ENCODE assay signal across 19 cellular contexts in genomic region chr13:41501281-41501680, GRCh38. TPM values are rescaled to one million over a fixed set of nuclear protein-coding genes. Genes with fewer than 3 reads are reported as not detected.
DNase-seq lines count a peak whose midpoint lies in the region; ATAC-seq and TF ChIP-seq lines count a peak whose summit lies in the region.
"Had no signal": no experiment of that assay in that cellular context is flagged by ENCODE, and none has a peak within 500 bp of the region (broad histone marks: within the 10 kb centered on the region; RNA-seq: fewer than 3 reads in every experiment).

No MANE protein-coding gene starts in this region.

- H3K79me2 ChIP-seq in DOHH2 (ENCODE audit: control insufficient read depth, low read length) = no peaks in the 10 kb centered on the region
- H3K79me2 ChIP-seq: hepatocyte had no signal

- H3K36me3 ChIP-seq in BLaER1 treated with 17β-estradiol and CSF1 and Interleukin-3, amounts not matched to agents 10 nM and 100 nM = no peaks in the 10 kb centered on the region
- peaks cover 18% of the 10 kb centered on the region for H3K36me3 ChIP-seq in DOHH2 (ENCODE audit: control insufficient read depth, low read length)
- H3K36me3 ChIP-seq in esophagus muscularis mucosa = no peaks in the 10 kb centered on the region

- peak; percentile 56 for DNase-seq in NOMO-1 treated with DMSO at 0.1 percent for 48 hours (lab: John Stamatoyannopoulos, UW; ENCODE audit: unreplicated experiment)
- peak; percentile 45 for DNase-seq in esophagus muscularis mucosa (ENCODE audit: extremely low spot score)
- no peak for DNase-seq in NCI-H510A treated with DMSO at 0.1 percent for 48 hours (lab: John Stamatoyannopoulos, UW)
- no peak for DNase-seq in NCI-H226
- DNase-seq: activated CD4-positive, CD25-positive, alpha-beta regulatory T cell treated with anti-CD3 and anti-CD28 coated beads, Interleukin-2, amount 50 U/mL, for 72 hours; activated CD8-positive, alpha-beta memory T cell treated with anti-CD3 and anti-CD28 coated beads, Interleukin-2, amount 50 U/mL, for 48 hours; activated gamma-delta T cell treated with Interleukin-2 at 50 U/mL for 16 hours; GF-D8; HFFc6; natural killer cell; NCI-H187 treated with DMSO at 0.1 percent for 48 hours; NCI-H446; OCI-M1; SHP77 treated with DMSO at 0.1 percent for 48 hours had no signal

- no peak for TF ChIP-seq POLR2A in esophagus muscularis mucosa (IDR thresholded peaks at IDR 0.05; ENCODE audit: low read depth)

- intact Hi-C loops in esophagus muscularis mucosa (cut with DNase I) = no loop called here

- H3F3A ChIP-seq in DOHH2 (ENCODE audit: control insufficient read depth, insufficient read depth) = peaks cover 33% of the 10 kb centered on the region

- H3K27me3 ChIP-seq in BLaER1 treated with 17β-estradiol and CSF1 and Interleukin-3, amounts not matched to agents 10 nM and 100 nM = no peaks in the 10 kb centered on the region
- H3K27me3 ChIP-seq in DOHH2 (ENCODE audit: control insufficient read depth, low read length) (no peaks in the 10 kb centered on the region), esophagus muscularis mucosa (no peaks in the 10 kb centered on the region)
- H3K27me3 ChIP-seq: hepatocyte had no signal

- H3K9me3 ChIP-seq in BLaER1 treated with 17β-estradiol and CSF1 and Interleukin-3, amounts not matched to agents 10 nM and 100 nM (replicated peaks in 1 of 11) = peaks cover 7 to 22% (median 14%) of the 10 kb centered on the region in 11 experiments; a peak in 20 of 22 replicates
- peaks cover 7% of the 10 kb centered on the region for H3K9me3 ChIP-seq in DOHH2 (ENCODE audit: control insufficient read depth, insufficient read depth, low read length)
- peaks cover 0 to 7% (median 0%) of the 10 kb centered on the region in 4 donors for H3K9me3 ChIP-seq in esophagus muscularis mucosa

- peaks cover 7 to 23% (median 14%) of the 10 kb centered on the region in 10 experiments; a peak in 16 of 20 replicates for H3K4me1 ChIP-seq in BLaER1 treated with 17β-estradiol and CSF1 and Interleukin-3, amounts not matched to agents 10 nM and 100 nM
- peaks cover 100% of the 10 kb centered on the region for H3K4me1 ChIP-seq in DOHH2 (ENCODE audit: control insufficient read depth, low read length)
- peaks cover 6 to 12% (median 7%) of the 10 kb centered on the region in 4 donors for H3K4me1 ChIP-seq in esophagus muscularis mucosa

- WGBS in esophagus muscularis mucosa = 53% methylated on average over 4 of the region's 4 CpGs

- peak overlapping the region in 9 of 11 experiments; percentile 5 to 64 (median 29); a peak in 15 of 22 replicates for H3K4me2 ChIP-seq in BLaER1 treated with 17β-estradiol and CSF1 and Interleukin-3, amounts not matched to agents 10 nM and 100 nM
- H3K4me2 ChIP-seq in DOHH2 (ENCODE audit: low read length) = peak overlapping the region; percentile 84
- H3K4me2 ChIP-seq: hepatocyte had no signal

- TF ChIP-seq EP300 in esophagus muscularis mucosa (IDR thresholded peaks at IDR 0.05) = no peak

- TF ChIP-seq CTCF in DOHH2 (IDR thresholded peaks at IDR 0.05; ENCODE audit: low read depth, low read length, poor library complexity, severe bottlenecking) = no peak
- TF ChIP-seq CTCF in esophagus muscularis mucosa (IDR thresholded peaks at IDR 0.05) = no peak

- no peaks in the 10 kb centered on the region for H4K20me1 ChIP-seq in BLaER1 treated with 17β-estradiol and CSF1 and Interleukin-3, amounts not matched to agents 10 nM and 100 nM
- no peaks in the 10 kb centered on the region for H4K20me1 ChIP-seq in DOHH2 (ENCODE audit: control insufficient read depth, insufficient read depth, low read depth, low read length)

- no peak overlapping the region for H3K9ac ChIP-seq in BLaER1 treated with 17β-estradiol and CSF1 and Interleukin-3, amounts not matched to agents 10 nM and 100 nM

- no peak overlapping the region for H3K27ac ChIP-seq in BLaER1 treated with 17β-estradiol and CSF1 and Interleukin-3, amounts not matched to agents 10 nM and 100 nM
- peak overlapping the region; percentile 98 for H3K27ac ChIP-seq in DOHH2 (ENCODE audit: low read depth, low read length)
- H3K27ac ChIP-seq in esophagus muscularis mucosa (replicated peaks in 1 of 4) = no peak overlapping the region
- H3K27ac ChIP-seq: hepatocyte had no signal

- no peaks in the 10 kb centered on the region for H3K9me2 ChIP-seq in DOHH2 (replicated peaks; ENCODE audit: control insufficient read depth, low read length)

- no peak overlapping the region for H3K4me3 ChIP-seq in BLaER1 treated with 17β-estradiol and CSF1 and Interleukin-3, amounts not matched to agents 10 nM and 100 nM
- H3K4me3 ChIP-seq in DOHH2 (ENCODE audit: low read length) (peak overlapping the region; percentile 68), esophagus muscularis mucosa (no peak overlapping the region)
- H3K4me3 ChIP-seq: hepatocyte had no signal

- ATAC-seq in HG03521 (IDR thresholded peaks at IDR 0.05; ENCODE audit: unreplicated experiment) (no peak), HG03280 (IDR thresholded peaks at IDR 0.05; ENCODE audit: unreplicated experiment) (no peak)
- ATAC-seq: natural killer cell had no signal

RNA-seq across cellular contexts. Expression of gene RGCC, which starts 43.9 kb away (rescaled TPM):
- 100 to 1,000 TPM in 1 of 4 donors, 10 to 100 TPM in 3; 56.5 to 142 (median 77.1) TPM for total RNA-seq in esophagus muscularis mucosa

Comparison
In these comparisons a context has a peak if more than half of its experiments do, and no peak if none do; other contexts are left out.
1. DNase-seq: peak in NOMO-1 treated with DMSO at 0.1 percent for 48 hours (single experiment) and esophagus muscularis mucosa (single experiment); none in NCI-H510A treated with DMSO at 0.1 percent for 48 hours (single experiment) and NCI-H226 (single experiment).